ENCODE assay signal across 15 cellular contexts in the genomic region with DNA sequence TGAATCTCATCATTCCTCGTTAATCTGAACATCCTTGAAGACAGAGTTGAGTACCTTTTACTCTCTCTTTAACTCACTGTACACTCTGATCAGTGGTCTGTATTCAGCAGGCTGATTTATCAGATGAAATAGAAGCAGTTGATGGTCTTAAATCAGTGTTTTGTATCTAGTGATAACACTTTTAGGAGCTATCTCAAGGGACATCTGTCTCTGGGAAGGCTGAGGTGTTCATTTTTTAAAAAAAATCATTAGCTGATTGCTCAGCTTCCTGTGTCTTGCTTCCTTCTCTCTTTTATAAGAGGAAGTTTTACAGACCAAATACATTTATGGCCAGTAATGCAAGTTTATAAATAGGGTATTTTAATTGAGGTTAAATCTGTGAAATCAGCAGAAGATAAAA. TPM values are rescaled to one million over a fixed set of nuclear protein-coding genes. Genes with fewer than 3 reads are reported as not detected.
DNase-seq lines count a peak whose midpoint lies in the region; ATAC-seq lines count a peak whose summit lies in the region.
"Had no signal": no experiment of that assay in that cellular context is flagged by ENCODE, and none has a peak within 500 bp of the region (broad histone marks: within the 10 kb centered on the region; RNA-seq: fewer than 3 reads in every experiment).

No MANE protein-coding gene starts in this region.

- H3K4ac ChIP-seq in neuronal stem cell (ENCODE audit: low read length): no peak overlapping the region

- H2AK5ac ChIP-seq in neuronal stem cell (ENCODE audit: low read depth, low read length): no peak overlapping the region

- peaks cover 18 to 89% (median 29%) of the 10 kb centered on the region in 10 experiments for H3K4me1 ChIP-seq in BLaER1 treated with 17β-estradiol and CSF1 and Interleukin-3, amounts not matched to agents 10 nM and 100 nM
- no peaks in the 10 kb centered on the region for H3K4me1 ChIP-seq in neuronal stem cell (ENCODE audit: control insufficient read depth in 2 of 2, insufficient read depth in 1 of 2, low read depth in 1 of 2, low read length in 2 of 2)

- H3K27me3 Mint-ChIP-seq in T-helper 2 cell treated with Interferon-gamma antibody and Interleukin-4, amounts not matched to agents 5 μg/mL and 100 μg/mL, for 36 hours (ENCODE audit: low read depth): no peaks in the 10 kb centered on the region
- no peaks in the 10 kb centered on the region for H3K27me3 Mint-ChIP-seq in immature natural killer cell (ENCODE audit: low read depth in 3 of 3)
- H3K27me3 Mint-ChIP-seq: activated CD4-positive, alpha-beta T cell treated with anti-CD3 and anti-CD28 coated beads, Interleukin-2, amount 10 ng/mL, durations not matched to agents 7 days and 5 days had no signal

- H3K4me3 ChIP-seq in BLaER1 treated with 17β-estradiol and CSF1 and Interleukin-3, amounts not matched to agents 10 nM and 100 nM: peak overlapping the region in 1 of 10 experiments; percentile 46; a peak in 1 of 20 replicates
- H3K4me3 ChIP-seq in neuronal stem cell (ENCODE audit: low read length in 2 of 2): no peak overlapping the region
- H3K4me3 ChIP-seq: MG63 had no signal

- H3K27me3 ChIP-seq in BLaER1 treated with 17β-estradiol and CSF1 and Interleukin-3, amounts not matched to agents 10 nM and 100 nM: no peaks in the 10 kb centered on the region
- no peaks in the 10 kb centered on the region for H3K27me3 ChIP-seq in neuronal stem cell (ENCODE audit: control insufficient read depth in 3 of 3, insufficient read depth in 3 of 3, low read depth in 1 of 3, low read length in 3 of 3)
- H3K27me3 ChIP-seq: adrenal gland, MG63, tibial artery had no signal

- peak overlapping the region in 9 of 11 experiments; percentile 30 to 84 (median 57); a peak in 16 of 22 replicates for H3K9ac ChIP-seq in BLaER1 treated with 17β-estradiol and CSF1 and Interleukin-3, amounts not matched to agents 10 nM and 100 nM
- H3K9ac ChIP-seq in neuronal stem cell (ENCODE audit: low read depth, low read length, poor library complexity): no peak overlapping the region

- H3K79me1 ChIP-seq in neuronal stem cell (ENCODE audit: low read depth, low read length): no peaks in the 10 kb centered on the region

- H3K27ac ChIP-seq in BLaER1 treated with 17β-estradiol and CSF1 and Interleukin-3, amounts not matched to agents 10 nM and 100 nM: peak overlapping the region; percentile 2 to 97 (median 73); a peak in 20 of 22 replicates
- no peak overlapping the region for H3K27ac ChIP-seq in neuronal stem cell (replicated peaks; ENCODE audit: low read length)

- no CpG with 5 or more reads among the region's 1 CpG for WGBS in neuronal stem cell (ENCODE audit: extremely low coverage in 2 of 2, insufficient read length in 2 of 2, insufficient replicate concordance in 1 of 2), 2 donors

- no peak overlapping the region for H3K23ac ChIP-seq in neuronal stem cell (ENCODE audit: low read depth, low read length, poor library complexity)

- no peak overlapping the region for H4K91ac ChIP-seq in neuronal stem cell (ENCODE audit: low read depth, low read length, poor library complexity)

- H2BK15ac ChIP-seq in neuronal stem cell (ENCODE audit: low read length): no peak overlapping the region

- no peak overlapping the region for H3K14ac ChIP-seq in neuronal stem cell (ENCODE audit: low read length)

- H3K36me3 ChIP-seq in BLaER1 treated with 17β-estradiol and CSF1 and Interleukin-3, amounts not matched to agents 10 nM and 100 nM: peaks cover 0 to 7% (median 0%) of the 10 kb centered on the region in 11 experiments; a peak in 1 of 22 replicates
- H3K36me3 ChIP-seq in neuronal stem cell (replicated peaks in 1 of 2; ENCODE audit: control insufficient read depth in 2 of 2, insufficient read depth in 2 of 2, low read length in 2 of 2): no peaks in the 10 kb centered on the region
- H3K36me3 ChIP-seq: adrenal gland, MG63, tibial artery had no signal

- H3K4me2 ChIP-seq in BLaER1 treated with 17β-estradiol and CSF1 and Interleukin-3, amounts not matched to agents 10 nM and 100 nM: peak overlapping the region; percentile 55 to 79 (median 68)
- H3K4me2 ChIP-seq in neuronal stem cell (ENCODE audit: insufficient read depth, low read length, poor library complexity, severe bottlenecking): no peak overlapping the region

- no peak overlapping the region for H2BK120ac ChIP-seq in neuronal stem cell (ENCODE audit: low read depth, low read length)

- no peak overlapping the region for H4K8ac ChIP-seq in neuronal stem cell (ENCODE audit: low read depth, low read length)

- peak overlapping the region; percentile 74 for H3K27ac Mint-ChIP-seq in T-helper 2 cell treated with Interferon-gamma antibody and Interleukin-4, amounts not matched to agents 5 μg/mL and 100 μg/mL, for 36 hours
- H3K27ac Mint-ChIP-seq in immature natural killer cell: peak overlapping the region; percentile 33 to 93 (median 78)

- no peaks in the 10 kb centered on the region for H4K20me1 ChIP-seq in BLaER1 treated with 17β-estradiol and CSF1 and Interleukin-3, amounts not matched to agents 10 nM and 100 nM

- no peak overlapping the region for H2AFZ ChIP-seq in neuronal stem cell (ENCODE audit: low read length)

- H2BK5ac ChIP-seq in neuronal stem cell (ENCODE audit: low read length): no peak overlapping the region

- H3K36me3 Mint-ChIP-seq in T-helper 2 cell treated with Interferon-gamma antibody and Interleukin-4, amounts not matched to agents 5 μg/mL and 100 μg/mL, for 36 hours (ENCODE audit: low read depth): no peaks in the 10 kb centered on the region
- peaks cover 0 to 4% (median 0%) of the 10 kb centered on the region in 3 donors for H3K36me3 Mint-ChIP-seq in immature natural killer cell

- no peak overlapping the region for H3K18ac ChIP-seq in neuronal stem cell (ENCODE audit: low read length)

- no peak for DNase-seq in T-helper 2 cell treated with Interferon-gamma antibody and Interleukin-4, amounts not matched to agents 5 μg/mL and 100 μg/mL, for 36 hours (ENCODE audit: low spot score)
- DNase-seq in immature natural killer cell: no peak
- DNase-seq in neuronal stem cell (ENCODE audit: low spot score): no peak
- no peak for DNase-seq in DMS 273 treated with DMSO at 0.1 percent for 48 hours (lab: John Stamatoyannopoulos, UW)
- no peak for DNase-seq in stimulated activated CD4-positive, alpha-beta T cell treated with anti-CD3 and anti-CD28 coated beads, Interleukin-2, amount 100 ng/mL, for 24 hours
- DNase-seq: activated CD4-positive, alpha-beta T cell treated with anti-CD3 and anti-CD28 coated beads, Interleukin-2, amount 10 ng/mL, durations not matched to agents 7 days and 5 days; adrenal gland; C1 segment of cervical spinal cord; hypothalamus; MG63; NCI-H524 treated with DMSO at 0.1 percent for 48 hours; tibial artery had no signal

- no peak overlapping the region for H2BK12ac ChIP-seq in neuronal stem cell (ENCODE audit: low read length)

- H3K9me3 ChIP-seq in BLaER1 treated with 17β-estradiol and CSF1 and Interleukin-3, amounts not matched to agents 10 nM and 100 nM (replicated peaks in 1 of 11): peaks cover 0 to 32% (median 3%) of the 10 kb centered on the region in 11 experiments; a peak in 9 of 22 replicates
- H3K9me3 ChIP-seq in neuronal stem cell (replicated peaks in 1 of 2; ENCODE audit: control insufficient read depth in 2 of 2, insufficient read depth in 1 of 2, low read depth in 1 of 2, low read length in 2 of 2): no peaks in the 10 kb centered on the region
- H3K9me3 ChIP-seq: adrenal gland, MG63, tibial artery had no signal

- peaks cover 13% of the 10 kb centered on the region for H3K4me1 Mint-ChIP-seq in T-helper 2 cell treated with Interferon-gamma antibody and Interleukin-4, amounts not matched to agents 5 μg/mL and 100 μg/mL, for 36 hours (ENCODE audit: low read depth)
- peaks cover 16 to 19% of the 10 kb centered on the region in 2 donors for H3K4me1 Mint-ChIP-seq in immature natural killer cell

- no peaks in the 10 kb centered on the region for H3K9me3 Mint-ChIP-seq in T-helper 2 cell treated with Interferon-gamma antibody and Interleukin-4, amounts not matched to agents 5 μg/mL and 100 μg/mL, for 36 hours
- H3K9me3 Mint-ChIP-seq in immature natural killer cell: no peaks in the 10 kb centered on the region
- H3K9me3 Mint-ChIP-seq: activated CD4-positive, alpha-beta T cell treated with anti-CD3 and anti-CD28 coated beads, Interleukin-2, amount 10 ng/mL, durations not matched to agents 7 days and 5 days had no signal

- peak overlapping the region; percentile 54 for H3K4me3 Mint-ChIP-seq in T-helper 2 cell treated with Interferon-gamma antibody and Interleukin-4, amounts not matched to agents 5 μg/mL and 100 μg/mL, for 36 hours
- peak overlapping the region in 4 of 5 donors; percentile 15 to 59 (median 51) for H3K4me3 Mint-ChIP-seq in immature natural killer cell

- ATAC-seq in GM21576 (IDR thresholded peaks at IDR 0.05; ENCODE audit: unreplicated experiment) (peak; percentile 38), GM18873 (IDR thresholded peaks at IDR 0.05; ENCODE audit: low FRiP score, unreplicated experiment) (no peak)

RNA-seq across cellular contexts. Expression of a gene that starts 12.1 kb away (rescaled TPM):
- under 1 TPM in 1 of 3 donors, not detected in 2; 0.78 TPM for polyA plus RNA-seq in immature natural killer cell
- polyA plus RNA-seq in neuronal stem cell (2013, experiment 1 of 2): 0.28 TPM
- 0.32 TPM for polyA plus RNA-seq in neuronal stem cell (2013, experiment 2 of 2)

RNA-seq across cellular contexts. Expression of a gene that starts 29.8 kb away (rescaled TPM):
- 10 to 100 TPM in 1 of 3 donors, 1 to 10 TPM in 2; 6.4 to 13.3 (median 7.5) TPM for polyA plus RNA-seq in immature natural killer cell
- 14.3 TPM for polyA plus RNA-seq in neuronal stem cell (2013, experiment 1 of 2)
- polyA plus RNA-seq in neuronal stem cell (2013, experiment 2 of 2): 14.5 TPM
